ENCODE assay signal across 17 cellular contexts in the genomic region with DNA sequence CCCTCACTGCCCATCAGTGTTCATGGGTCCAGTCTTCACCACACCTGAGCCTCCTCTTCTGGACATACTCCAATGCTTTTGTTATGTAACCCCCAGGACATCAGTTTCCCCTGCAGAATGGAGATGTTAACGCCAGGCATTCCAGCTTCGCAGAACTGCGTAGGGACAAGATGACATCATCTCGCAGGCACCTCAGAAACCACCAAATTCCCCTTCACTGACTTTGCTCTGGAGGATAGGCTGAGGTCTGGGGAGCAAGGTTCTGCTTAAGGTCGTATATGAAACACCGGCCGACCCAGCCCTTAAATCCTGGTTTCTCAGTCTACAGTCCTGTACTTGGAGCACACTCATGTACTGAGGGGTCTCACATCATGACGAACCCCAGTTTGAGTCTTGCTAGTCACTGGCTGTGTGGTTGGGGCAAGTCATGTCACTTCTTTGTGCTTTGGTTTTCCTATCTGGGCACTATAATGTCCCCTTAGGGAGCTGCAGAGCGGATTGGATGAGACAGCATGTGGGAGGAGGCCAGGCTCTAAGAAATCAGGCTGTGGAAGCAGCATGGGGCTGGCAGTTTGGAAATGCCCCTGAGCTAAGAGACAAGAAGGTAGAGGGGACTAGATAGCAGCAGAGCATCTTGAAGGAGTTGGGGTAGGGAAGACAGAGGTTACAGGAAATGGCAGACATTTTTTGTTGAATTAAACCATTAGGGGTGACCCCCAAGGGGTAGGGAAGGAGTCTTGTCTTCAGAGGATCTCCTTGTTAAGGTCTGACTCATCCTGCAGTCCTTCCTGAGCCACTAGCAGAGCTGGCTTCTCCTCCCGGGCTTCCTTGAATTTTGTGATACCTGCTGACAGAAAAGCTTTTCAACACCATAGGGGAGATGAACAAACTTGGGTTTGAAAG.
DNase-seq lines count a peak whose midpoint lies in the region; ATAC-seq and TF ChIP-seq lines count a peak whose summit lies in the region.
"Had no signal": no experiment of that assay in that cellular context is flagged by ENCODE, and none has a peak within 500 bp of the region (broad histone marks: within the 10 kb centered on the region; RNA-seq: fewer than 3 reads in every experiment).

No MANE protein-coding gene starts in this region.

- POLR2A ChIA-PET in naive thymus-derived CD8-positive, alpha-beta T cell (lab: Charles Lee) = no interaction called here

- DNase-seq in Daoy (ENCODE audit: low read depth) = peak; percentile 79
- peak; percentile 11 for DNase-seq in MG63
- DNase-seq in choroid plexus epithelial cell (ENCODE audit: low read depth) = peak; percentile 86
- DNase-seq in WERI-Rb-1 = no peak
- DNase-seq in naive thymus-derived CD8-positive, alpha-beta T cell = no peak
- no peak for DNase-seq in G401 (ENCODE audit: low spot score)
- DNase-seq: C1 segment of cervical spinal cord; effector CD4-positive, alpha-beta T cell; kidney; NCI-H1694; psoas muscle; T-helper 17 cell had no signal

- peaks cover 58% of the 10 kb centered on the region for H3K27me3 Mint-ChIP-seq in nephron (ENCODE audit: low read depth)
- H3K27me3 Mint-ChIP-seq in naive thymus-derived CD8-positive, alpha-beta T cell = peaks cover 8 to 35% (median 23%) of the 10 kb centered on the region in 5 donors

- peaks cover 55% of the 10 kb centered on the region for H3K4me1 Mint-ChIP-seq in nephron
- no peaks in the 10 kb centered on the region for H3K4me1 Mint-ChIP-seq in naive thymus-derived CD8-positive, alpha-beta T cell
- H3K4me1 Mint-ChIP-seq: T-helper 17 cell had no signal

- in situ Hi-C loops in G401 (cut with HindIII; ENCODE audit: low sequenced_read_pairs) = no loop called here

- H3K4me3 ChIP-seq in MG63 = no peak overlapping the region
- no peak overlapping the region for H3K4me3 ChIP-seq in choroid plexus epithelial cell (ENCODE audit: low read depth, low read length)
- no peak overlapping the region for H3K4me3 ChIP-seq in WERI-Rb-1 (ENCODE audit: low read depth, low read length)
- H3K4me3 ChIP-seq: ascending aorta, Peyer's patch, psoas muscle, tibial nerve had no signal

- no peaks in the 10 kb centered on the region for H3K9me3 ChIP-seq in MG63
- H3K9me3 ChIP-seq in WERI-Rb-1 (ENCODE audit: severe bottlenecking) = no peaks in the 10 kb centered on the region
- H3K9me3 ChIP-seq: ascending aorta, Peyer's patch, psoas muscle, tibial nerve had no signal

- no peaks in the 10 kb centered on the region for H3K36me3 ChIP-seq in MG63
- no peaks in the 10 kb centered on the region for H3K36me3 ChIP-seq in WERI-Rb-1
- H3K36me3 ChIP-seq: ascending aorta, Peyer's patch, tibial nerve had no signal

- TF ChIP-seq CTCF in choroid plexus epithelial cell (conservative IDR thresholded peaks at IDR 0.05; ENCODE audit: low read depth, low read length) (no peak), nephron (IDR thresholded peaks at IDR 0.05; ENCODE audit: unreplicated experiment in 3 of 3) (no peak), WERI-Rb-1 (IDR thresholded peaks at IDR 0.05; ENCODE audit: low read depth, low read length) (no peak)

- H3K9me3 Mint-ChIP-seq in nephron = no peaks in the 10 kb centered on the region
- no peaks in the 10 kb centered on the region for H3K9me3 Mint-ChIP-seq in naive thymus-derived CD8-positive, alpha-beta T cell

- no peak overlapping the region for H3K27ac ChIP-seq in WERI-Rb-1
- H3K27ac ChIP-seq: ascending aorta, Peyer's patch, psoas muscle, tibial nerve had no signal

- H3K36me3 Mint-ChIP-seq in nephron (ENCODE audit: low read depth) = no peaks in the 10 kb centered on the region
- H3K36me3 Mint-ChIP-seq in naive thymus-derived CD8-positive, alpha-beta T cell = no peaks in the 10 kb centered on the region

- peak overlapping the region in 2 of 3 experiments; percentile 45 to 54 for H3K27ac Mint-ChIP-seq in nephron
- H3K27ac Mint-ChIP-seq in naive thymus-derived CD8-positive, alpha-beta T cell = no peak overlapping the region
- H3K27ac Mint-ChIP-seq: T-helper 17 cell had no signal

- H3K4me3 Mint-ChIP-seq in nephron = no peak overlapping the region
- no peak overlapping the region for H3K4me3 Mint-ChIP-seq in naive thymus-derived CD8-positive, alpha-beta T cell
- H3K4me3 Mint-ChIP-seq: T-helper 17 cell had no signal

- no peaks in the 10 kb centered on the region for H3K27me3 ChIP-seq in MG63
- peaks cover 76% of the 10 kb centered on the region for H3K27me3 ChIP-seq in WERI-Rb-1 (ENCODE audit: insufficient read depth, low read depth, severe bottlenecking)
- H3K27me3 ChIP-seq: ascending aorta, Peyer's patch, tibial nerve had no signal

- no peak for ATAC-seq in HG02588 (IDR thresholded peaks at IDR 0.05; ENCODE audit: unreplicated experiment)
- no peak for ATAC-seq in naive thymus-derived CD8-positive, alpha-beta T cell
- ATAC-seq: psoas muscle, T-helper 17 cell had no signal

Comparison
In these comparisons a context has a peak if more than half of its experiments do, and no peak if none do; other contexts are left out.
1. DNase-seq: peak in Daoy (single experiment), MG63 (single experiment) and choroid plexus epithelial cell (single experiment); none in WERI-Rb-1 (single experiment), naive thymus-derived CD8-positive, alpha-beta T cell (0 of 10) and G401 (single experiment).
2. H3K27ac Mint-ChIP-seq: peak in nephron (2 of 3); none in naive thymus-derived CD8-positive, alpha-beta T cell (0 of 10).